In the genomic region with DNA sequence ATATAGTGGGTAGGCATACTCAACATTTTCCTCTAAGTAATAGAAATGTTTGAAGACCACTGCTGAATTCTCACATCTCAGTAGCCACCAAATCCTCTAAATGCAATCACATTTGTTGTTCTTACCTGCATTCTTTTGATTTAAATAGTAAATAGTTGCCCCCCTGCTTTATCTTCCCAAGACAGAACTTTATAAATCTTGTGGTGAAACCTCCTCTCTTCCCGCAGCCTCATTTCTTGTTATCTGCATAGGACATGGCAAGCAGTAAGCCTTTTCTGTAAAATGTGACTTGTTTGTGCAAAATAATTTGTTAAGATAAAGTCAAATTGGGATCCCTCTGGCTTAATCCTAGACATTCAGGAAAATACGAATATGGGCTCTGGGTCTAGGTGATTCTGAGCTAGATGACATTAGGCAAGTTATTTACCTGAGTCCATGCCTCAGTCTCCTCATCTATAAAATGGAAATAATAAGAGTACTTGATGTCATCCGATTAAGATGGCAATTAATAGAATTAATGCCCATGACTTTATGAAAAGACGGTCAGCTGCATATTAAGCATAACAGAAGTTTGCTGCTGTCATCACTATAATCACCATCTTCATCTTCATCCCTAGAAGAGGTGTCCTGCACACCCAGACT, we compare ENCODE assay signal across 19 cellular contexts.
"Had no signal": no experiment of that assay in that cellular context is flagged by ENCODE, and none has a peak within 500 bp of the region (broad histone marks: within the 10 kb centered on the region; RNA-seq: fewer than 3 reads in every experiment).

No MANE protein-coding gene starts in this region.

- ATAC-seq: body of pancreas, left lobe of liver had no signal

- DNase-seq: activated CD4-positive, alpha-beta T cell treated with anti-CD3 and anti-CD28 coated beads for 4 hours; activated naive CD4-positive, alpha-beta T cell treated with anti-CD3 and anti-CD28 coated beads for 36 hours; body of pancreas; central memory CD4-positive, alpha-beta T cell; cortex of kidney; effector memory CD4-positive, alpha-beta T cell; islet precursor cell; mammary epithelial cell; naive B cell; ovary; stimulated activated CD4-positive, alpha-beta T cell treated with anti-CD3 and anti-CD28 coated beads, Interleukin-12 subunit alpha, Interleukin-12 subunit beta, amount 100 ng/mL, for 4 hours; stimulated activated CD4-positive, alpha-beta T cell treated with anti-CD3 and anti-CD28 coated beads, Interleukin-2, amount 100 ng/mL, for 24 hours; T-helper 1 cell; T1000; tibial artery had no signal

- H3K4me1 ChIP-seq: body of pancreas, tibial artery had no signal

- H3K4me3 Mint-ChIP-seq: activated naive CD4-positive, alpha-beta T cell treated with anti-CD3 and anti-CD28 coated beads for 36 hours had no signal

- H3K9me3 ChIP-seq: body of pancreas, ovary, tibial artery had no signal

- H3K4me3 ChIP-seq: body of pancreas, hepatocyte, ovary, tibial artery had no signal

- H3K4me2 ChIP-seq: hepatocyte had no signal

- H3K79me2 ChIP-seq: hepatocyte had no signal

- H3K27ac ChIP-seq: body of pancreas, epithelial cell of prostate, hepatocyte, ovary, tibial artery had no signal

- H3K27me3 Mint-ChIP-seq: naive B cell had no signal

- H3K36me3 ChIP-seq: ovary had no signal

- H3K9me3 Mint-ChIP-seq: activated naive CD4-positive, alpha-beta T cell treated with anti-CD3 and anti-CD28 coated beads for 36 hours; naive B cell had no signal

- H3K27ac Mint-ChIP-seq: activated naive CD4-positive, alpha-beta T cell treated with anti-CD3 and anti-CD28 coated beads for 36 hours had no signal

- H2AFZ ChIP-seq: hepatocyte had no signal

- H3K27me3 ChIP-seq: body of pancreas, hepatocyte, ovary, tibial artery had no signal

- FAIRE-seq: urothelium cell line had no signal
